8 cellular contexts compared by ENCODE assay signal in genomic region chr7:26201261-26202018, GRCh38.
DNase-seq lines count a peak whose midpoint lies in the region; ATAC-seq and TF ChIP-seq lines count a peak whose summit lies in the region.

Gene CBX3, plus strand, starts transcription at chr7:26201745. Its CDS starts 1,254 bp downstream, at chr7:26202999.

- no peaks in the 10 kb centered on the region for H3K9me3 ChIP-seq in iPS-20b (ENCODE audit: insufficient read depth, low read depth, low read length)

- in situ Hi-C loops in T47D (cut with HindIII; ENCODE audit: low pct_unique_long_range_greater_than_20kb, low sequenced_read_pairs): no loop called here

- H3K27me3 ChIP-seq in ACC112 (ENCODE audit: insufficient read depth, low read length) (no peaks in the 10 kb centered on the region), iPS-20b (ENCODE audit: insufficient read depth, low read length) (no peaks in the 10 kb centered on the region)

- TF ChIP-seq CTCF in VCaP (conservative IDR thresholded peaks at IDR 0.05): no peak

- H3K27ac ChIP-seq in ACC112 (ENCODE audit: low read depth, low read length) (peak within 1 kb of the TSS; percentile 98), VCaP (peak within 1 kb of the TSS; percentile 99), iPS-20b (ENCODE audit: low read length) (peak within 1 kb of the TSS; percentile 100), skin epidermis (peak within 1 kb of the TSS; percentile 92 to 100 (median 99))

- peaks cover 45% of the 10 kb centered on the region for H3K36me3 ChIP-seq in ACC112 (ENCODE audit: insufficient read depth, low read length)
- H3K36me3 ChIP-seq in iPS-20b (ENCODE audit: insufficient read depth, low read depth, low read length): peaks cover 76% of the 10 kb centered on the region

- ATAC-seq in GM18870 (IDR thresholded peaks at IDR 0.05; ENCODE audit: unreplicated experiment) (peak; percentile 26), HG03103 (IDR thresholded peaks at IDR 0.05; ENCODE audit: low read depth, unreplicated experiment) (peak; percentile 38)

- peak within 1 kb of the TSS; percentile 100 for H3K9ac ChIP-seq in iPS-20b (ENCODE audit: low read depth, low read length)

- peak within 1 kb of the TSS; percentile 73 for H2AFZ ChIP-seq in ACC112 (ENCODE audit: low read length, unreplicated experiment)

- peak; percentile 90 for DNase-seq in NCI-H2196 treated with DMSO at 0.1 percent for 48 hours (lab: John Stamatoyannopoulos, UW; ENCODE audit: unreplicated experiment)
- peak; percentile 85 to 95 for DNase-seq in T47D (ENCODE audit: low read depth in 1 of 2, low spot score in 1 of 2)

- H3K4me3 ChIP-seq in ACC112 (ENCODE audit: low read depth, low read length): peak within 1 kb of the TSS; percentile 99
- peak within 1 kb of the TSS; percentile 100 for H3K4me3 ChIP-seq in iPS-20b (ENCODE audit: low read length)
- peak within 1 kb of the TSS; percentile 76 to 99 (median 97) for H3K4me3 ChIP-seq in skin epidermis

- H3K79me2 ChIP-seq in ACC112 (ENCODE audit: control insufficient read depth, insufficient read depth, low read length, unreplicated experiment): peaks cover 90% of the 10 kb centered on the region

- H3K4me1 ChIP-seq in ACC112 (ENCODE audit: control insufficient read depth, insufficient read depth, low read length, unreplicated experiment) (peaks cover 28% of the 10 kb centered on the region), iPS-20b (ENCODE audit: insufficient read depth, low read length) (peaks cover 15% of the 10 kb centered on the region)

Comparison
In these comparisons a context has a peak if more than half of its experiments do, and no peak if none do; other contexts are left out.
1. Peak in every context shown above with its lines: DNase-seq, ATAC-seq, H3K4me3 ChIP-seq and H3K27ac ChIP-seq.